ENCODE assay signal across 22 cellular contexts in genomic region chr22:25758316-25758715, GRCh38. TPM values are rescaled to one million over a fixed set of nuclear protein-coding genes. Genes with fewer than 3 reads are reported as not detected.
DNase-seq lines count a peak whose midpoint lies in the region; ATAC-seq and TF ChIP-seq lines count a peak whose summit lies in the region.
"Had no signal": no experiment of that assay in that cellular context is flagged by ENCODE, and none has a peak within 500 bp of the region (broad histone marks: within the 10 kb centered on the region; RNA-seq: fewer than 3 reads in every experiment).

No MANE protein-coding gene starts in this region.

- intact Hi-C loops in left ventricle myocardium inferior (cut with micrococcal nuclease) (no loop called here), right cardiac atrium (cut with DNase I) (no loop called here)

- H3K27me3 Mint-ChIP-seq in chondrocyte (ENCODE audit: low read depth), result no peaks in the 10 kb centered on the region
- no peaks in the 10 kb centered on the region for H3K27me3 Mint-ChIP-seq in activated T-cell treated with anti-CD3 and anti-CD28 coated beads, Interleukin-2, amount 50 U/mL, for 24 hours

- no peak overlapping the region for H3K14ac ChIP-seq in trophoblast cell (ENCODE audit: low read length)

- H3K9me3 Mint-ChIP-seq in chondrocyte (ENCODE audit: low read depth), result peaks cover 3% of the 10 kb centered on the region
- H3K9me3 Mint-ChIP-seq in activated T-cell treated with anti-CD3 and anti-CD28 coated beads, Interleukin-2, amount 50 U/mL, for 24 hours, result no peaks in the 10 kb centered on the region
- H3K9me3 Mint-ChIP-seq: CD8-positive, alpha-beta memory T cell; GM23338 had no signal

- H3K27ac ChIP-seq in left ventricle myocardium inferior (replicated peaks) (peak overlapping the region; percentile 15), right cardiac atrium (ENCODE audit: low read length) (no peak overlapping the region), trophoblast cell (ENCODE audit: low read depth, low read length) (no peak overlapping the region)

- H3K27ac Mint-ChIP-seq in chondrocyte (ENCODE audit: unreplicated experiment), result peak overlapping the region; percentile 73
- H3K27ac Mint-ChIP-seq in activated T-cell treated with anti-CD3 and anti-CD28 coated beads, Interleukin-2, amount 50 U/mL, for 24 hours, result no peak overlapping the region
- H3K27ac Mint-ChIP-seq: CD8-positive, alpha-beta memory T cell; GM23338 had no signal

- H3K79me2 ChIP-seq in trophoblast cell (ENCODE audit: control insufficient read depth, insufficient read depth, low read length, poor library complexity), result no peaks in the 10 kb centered on the region

- 95% methylated on average over 8 of the region's 8 CpGs for WGBS in right cardiac atrium
- WGBS in trophoblast cell (ENCODE audit: extremely low coverage, insufficient coverage, insufficient read length), result no CpG with 5 or more reads among the region's 8 CpGs

- no peak for ATAC-seq in right cardiac atrium
- ATAC-seq: GM12878, GM23338, HCT116, K562, PC-3 had no signal

- H2BK120ac ChIP-seq in trophoblast cell (ENCODE audit: insufficient read depth, low read length, poor library complexity), result no peak overlapping the region

- H4K91ac ChIP-seq in trophoblast cell (ENCODE audit: low read depth, low read length), result no peak overlapping the region

- TF ChIP-seq CTCF in left ventricle myocardium inferior (IDR thresholded peaks at IDR 0.05; ENCODE audit: borderline replicate concordance) (no peak), chondrocyte (IDR thresholded peaks at IDR 0.05) (no peak)

- no peak overlapping the region for H2AK5ac ChIP-seq in trophoblast cell (ENCODE audit: low read length)

- H3K36me3 ChIP-seq in left ventricle myocardium inferior (no peaks in the 10 kb centered on the region), trophoblast cell (ENCODE audit: control insufficient read depth in 1 of 2, insufficient read depth in 2 of 2, low read length in 2 of 2) (no peaks in the 10 kb centered on the region)
- H3K36me3 ChIP-seq: BLaER1 treated with 17β-estradiol and CSF1 and Interleukin-3, amounts not matched to agents 10 nM and 100 nM had no signal

- H2AFZ ChIP-seq in trophoblast cell (ENCODE audit: insufficient read depth, low read length, poor library complexity), result no peak overlapping the region
- H2AFZ ChIP-seq: GM23338 had no signal

- no peak overlapping the region for H3K23ac ChIP-seq in trophoblast cell (ENCODE audit: low read length)

- H4K8ac ChIP-seq in trophoblast cell (ENCODE audit: low read depth, low read length), result no peak overlapping the region

- H2BK5ac ChIP-seq in trophoblast cell (ENCODE audit: low read depth, low read length, poor library complexity), result no peak overlapping the region

- H3K27me3 ChIP-seq in left ventricle myocardium inferior (ENCODE audit: low read depth) (no peaks in the 10 kb centered on the region), right cardiac atrium (ENCODE audit: control insufficient read depth, insufficient read depth) (no peaks in the 10 kb centered on the region), trophoblast cell (ENCODE audit: insufficient read depth, low read length) (no peaks in the 10 kb centered on the region)
- H3K27me3 ChIP-seq: BLaER1 treated with 17β-estradiol and CSF1 and Interleukin-3, amounts not matched to agents 10 nM and 100 nM had no signal

- H3K4me1 ChIP-seq in left ventricle myocardium inferior (peaks cover 92% of the 10 kb centered on the region), right cardiac atrium (ENCODE audit: control insufficient read depth, insufficient read depth, low read length) (peaks cover 15% of the 10 kb centered on the region), trophoblast cell (ENCODE audit: control insufficient read depth in 1 of 2, insufficient read depth in 2 of 2, low read length in 2 of 2) (no peaks in the 10 kb centered on the region)

- H3K4me2 ChIP-seq in trophoblast cell (ENCODE audit: low read length), result no peak overlapping the region
- H3K4me2 ChIP-seq: GM23338 had no signal

- no peak overlapping the region for H3K18ac ChIP-seq in trophoblast cell (ENCODE audit: low read length)

- H3K9me3 ChIP-seq in left ventricle myocardium inferior (replicated peaks), result no peaks in the 10 kb centered on the region
- H3K9me3 ChIP-seq in right cardiac atrium (ENCODE audit: control insufficient read depth, low read length), result no peaks in the 10 kb centered on the region
- H3K9me3 ChIP-seq in trophoblast cell (ENCODE audit: insufficient read depth, low read depth, low read length), result no peaks in the 10 kb centered on the region

- H3K4ac ChIP-seq in trophoblast cell (ENCODE audit: low read depth, low read length), result no peak overlapping the region

- peaks cover 51% of the 10 kb centered on the region for H3K4me1 Mint-ChIP-seq in chondrocyte (ENCODE audit: low read depth)
- no peaks in the 10 kb centered on the region for H3K4me1 Mint-ChIP-seq in activated T-cell treated with anti-CD3 and anti-CD28 coated beads, Interleukin-2, amount 50 U/mL, for 24 hours (ENCODE audit: low read depth)
- H3K4me1 Mint-ChIP-seq: CD8-positive, alpha-beta memory T cell; GM23338 had no signal

- H2BK12ac ChIP-seq in trophoblast cell (ENCODE audit: low read length), result no peak overlapping the region

- H3K9ac ChIP-seq in trophoblast cell (ENCODE audit: low read length), result no peak overlapping the region
- H3K9ac ChIP-seq: BLaER1 treated with 17β-estradiol and CSF1 and Interleukin-3, amounts not matched to agents 10 nM and 100 nM had no signal

- H3K79me1 ChIP-seq in trophoblast cell (ENCODE audit: low read length), result no peaks in the 10 kb centered on the region

- H4K12ac ChIP-seq in trophoblast cell (ENCODE audit: low read depth, low read length), result no peak overlapping the region

- DNase-seq in left ventricle myocardium inferior (no peak), right cardiac atrium (no peak), chondrocyte (ENCODE audit: low spot score) (no peak), trophoblast cell (peak; percentile 52 to 72), iPS-NIHi11 (ENCODE audit: low spot score) (no peak), NCI-H510A (lab: John Stamatoyannopoulos, UW) (no peak), kidney tubule cell (ENCODE audit: low spot score) (no peak)
- DNase-seq in activated T-cell treated with anti-CD3 and anti-CD28 coated beads, Interleukin-2, amount 50 U/mL, for 24 hours, result no peak
- DNase-seq: CD8-positive, alpha-beta memory T cell; DND-41; GDM1; NCI-H1436; NCI-H2029 treated with DMSO at 0.1 percent for 48 hours; NCI-H2171 treated with DMSO at 0.1 percent for 48 hours; NCI-H82; PC-3 had no signal

- no peak overlapping the region for H3K4me3 ChIP-seq in left ventricle myocardium inferior
- no peak overlapping the region for H3K4me3 ChIP-seq in right cardiac atrium (ENCODE audit: low read length)
- H3K4me3 ChIP-seq in trophoblast cell (ENCODE audit: low read depth, low read length), result no peak overlapping the region
- H3K4me3 ChIP-seq: BLaER1 treated with 17β-estradiol and CSF1 and Interleukin-3, amounts not matched to agents 10 nM and 100 nM; GM12878; GM23338; K562 had no signal

- no peaks in the 10 kb centered on the region for H3K36me3 Mint-ChIP-seq in chondrocyte (ENCODE audit: low read depth)
- no peaks in the 10 kb centered on the region for H3K36me3 Mint-ChIP-seq in activated T-cell treated with anti-CD3 and anti-CD28 coated beads, Interleukin-2, amount 50 U/mL, for 24 hours (ENCODE audit: low read depth)
- H3K36me3 Mint-ChIP-seq: CD8-positive, alpha-beta memory T cell had no signal

- H3K4me3 Mint-ChIP-seq in chondrocyte (ENCODE audit: unreplicated experiment), result no peak overlapping the region
- H3K4me3 Mint-ChIP-seq in activated T-cell treated with anti-CD3 and anti-CD28 coated beads, Interleukin-2, amount 50 U/mL, for 24 hours, result no peak overlapping the region
- H3K4me3 Mint-ChIP-seq: CD8-positive, alpha-beta memory T cell; GM23338 had no signal

RNA-seq across cellular contexts. Expression of gene MYO18B, which starts 16.3 kb away (rescaled TPM):
- 163 TPM for total RNA-seq in left ventricle myocardium inferior
- total RNA-seq in right cardiac atrium, result 100 to 1,000 TPM in 3 of 4 donors, 10 to 100 TPM in 1; 74.5 to 184 (median 123) TPM
- 96.3 TPM for polyA plus RNA-seq in right cardiac atrium
- 0.10 to 0.20 TPM in 2 of 3 replicates, not detected in the other for total RNA-seq in chondrocyte
- 0.11 and 0.14 TPM in 2 replicates for polyA plus RNA-seq in trophoblast cell (2013)
- total RNA-seq: A172, PC-3 had no signal

Comparison
In these comparisons a context has a peak if more than half of its experiments do, and no peak if none do; other contexts are left out.
1. DNase-seq: peak in trophoblast cell (2 of 2); none in left ventricle myocardium inferior (single experiment), right cardiac atrium (0 of 3), chondrocyte (single experiment), iPS-NIHi11 (single experiment), NCI-H510A (single experiment), activated T-cell treated with anti-CD3 and anti-CD28 coated beads, Interleukin-2, amount 50 U/mL, for 24 hours (single experiment) and kidney tubule cell (single experiment).
2. RNA of gene MYO18B, which starts 16.3 kb away (total RNA-seq): 163 TPM in left ventricle myocardium inferior (single experiment) and 74.5 to 184 TPM in right cardiac atrium; 0.10 to 0.20 TPM in chondrocyte; every median in the first group is over 10 times any median in the second.